Comparison of ENCODE assay signal across 25 cellular contexts in the genomic region with DNA sequence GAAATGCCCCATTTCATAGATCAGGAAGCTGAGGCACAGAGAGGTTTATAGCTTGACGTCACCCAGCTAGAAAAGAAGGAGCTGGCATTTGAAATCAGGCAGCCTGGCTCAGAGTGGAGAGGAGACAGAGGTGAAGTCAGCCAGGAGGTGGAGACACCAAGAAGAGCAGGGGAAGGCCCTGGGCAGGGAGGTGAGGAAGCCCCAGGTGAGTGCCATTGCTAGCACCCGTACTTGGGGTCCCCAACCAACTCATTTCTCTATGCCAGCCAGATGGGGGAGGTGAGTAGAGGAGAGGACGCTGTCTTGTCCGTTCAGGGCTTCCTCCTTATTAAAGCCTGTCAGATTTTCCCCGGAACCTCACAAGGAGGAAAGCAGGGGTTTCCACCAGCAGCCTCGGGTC.
DNase-seq lines count a peak whose midpoint lies in the region; ATAC-seq and TF ChIP-seq lines count a peak whose summit lies in the region.
"Had no signal": no experiment of that assay in that cellular context is flagged by ENCODE, and none has a peak within 500 bp of the region (broad histone marks: within the 10 kb centered on the region; RNA-seq: fewer than 3 reads in every experiment).

No MANE protein-coding gene starts in this region.

- WGBS in endodermal cell (ENCODE audit: insufficient coverage in 1 of 2, insufficient read length in 1 of 2), 2 experiments = 83 to 90% methylated on average over 2 to 6 of the region's 6 CpGs

- H3K4me1 Mint-ChIP-seq in endodermal cell = peaks cover 14% of the 10 kb centered on the region

- H3K27me3 Mint-ChIP-seq in endodermal cell (ENCODE audit: insufficient read depth) = peaks cover 4% of the 10 kb centered on the region
- H3K27me3 Mint-ChIP-seq: activated B cell treated with CpG ODN at 0.5 μM for 24 hours; activated CD4-positive, alpha-beta memory T cell treated with anti-CD3 and anti-CD28 coated beads for 36 hours had no signal

- no peak overlapping the region for H3K4me3 ChIP-seq in left ventricle myocardium inferior
- no peak overlapping the region for H3K4me3 ChIP-seq in NT2/D1 (ENCODE audit: insufficient read length, low read depth)
- no peak overlapping the region for H3K4me3 ChIP-seq in endodermal cell (ENCODE audit: low read length)
- H3K4me3 ChIP-seq in upper lobe of right lung = no peak overlapping the region
- H3K4me3 ChIP-seq: adrenal gland, body of pancreas, tibial nerve had no signal

- no peaks in the 10 kb centered on the region for H3K36me3 ChIP-seq in left ventricle myocardium inferior
- no peaks in the 10 kb centered on the region for H3K36me3 ChIP-seq in NT2/D1 (ENCODE audit: insufficient read depth, insufficient read length, low read length)
- H3K36me3 ChIP-seq in endodermal cell (ENCODE audit: control insufficient read depth, insufficient read depth, low read length) = no peaks in the 10 kb centered on the region
- H3K36me3 ChIP-seq in upper lobe of right lung = no peaks in the 10 kb centered on the region
- H3K36me3 ChIP-seq: adrenal gland, tibial nerve had no signal

- peaks cover 9% of the 10 kb centered on the region for H3K27me3 ChIP-seq in left ventricle myocardium inferior (ENCODE audit: low read depth)
- H3K27me3 ChIP-seq in NT2/D1 (ENCODE audit: insufficient read depth, insufficient read length) = peaks cover 2% of the 10 kb centered on the region
- H3K27me3 ChIP-seq in endodermal cell (ENCODE audit: control insufficient read depth, insufficient read depth, low read length, poor library complexity, severe bottlenecking) = peaks cover 4% of the 10 kb centered on the region
- H3K27me3 ChIP-seq in upper lobe of right lung = no peaks in the 10 kb centered on the region
- H3K27me3 ChIP-seq: adrenal gland, body of pancreas, tibial nerve had no signal

- H3K9me3 ChIP-seq in left ventricle myocardium inferior (replicated peaks) (no peaks in the 10 kb centered on the region), NT2/D1 (ENCODE audit: insufficient read depth, low read length) (no peaks in the 10 kb centered on the region), endodermal cell (ENCODE audit: control insufficient read depth, low read length) (no peaks in the 10 kb centered on the region), upper lobe of right lung (no peaks in the 10 kb centered on the region)
- H3K9me3 ChIP-seq: adrenal gland, body of pancreas, tibial nerve had no signal

- DNase-seq in cardiac septum (ENCODE audit: low spot score) (peak; percentile 55), left ventricle myocardium inferior (no peak), NT2/D1 (ENCODE audit: low read depth, low spot score) (no peak), endodermal cell (peak; percentile 49), upper lobe of right lung (peak; percentile 33), NOMO-1 treated with DMSO at 0.1 percent for 48 hours (lab: John Stamatoyannopoulos, UW; ENCODE audit: unreplicated experiment) (no peak), GM19238 (ENCODE audit: insufficient read length, low spot score) (no peak)
- DNase-seq: activated B cell treated with CpG ODN at 0.5 μM for 24 hours; activated CD4-positive, alpha-beta memory T cell treated with anti-CD3 and anti-CD28 coated beads for 36 hours; C1 segment of cervical spinal cord; DMS79; GF-D8; Kasumi-1; mesendoderm; MV-4-11; NCI-H510A; occipital lobe; SIG-M5 had no signal

- no peaks in the 10 kb centered on the region for H3K36me3 Mint-ChIP-seq in endodermal cell (ENCODE audit: low read depth)
- H3K36me3 Mint-ChIP-seq: activated CD4-positive, alpha-beta memory T cell treated with anti-CD3 and anti-CD28 coated beads for 36 hours had no signal

- H3K27ac Mint-ChIP-seq in endodermal cell = no peak overlapping the region
- H3K27ac Mint-ChIP-seq: activated B cell treated with CpG ODN at 0.5 μM for 24 hours; activated CD4-positive, alpha-beta memory T cell treated with anti-CD3 and anti-CD28 coated beads for 36 hours; activated T-helper 2 cell treated with anti-CD3 and anti-CD28 coated beads, Interferon-gamma antibody, Interleukin-2, Interleukin-4, amounts not matched to agents 10 μg/mL and 5 μg/mL and 100 μg/mL, durations not matched to agents 14 hours and 24 hours and 36 hours had no signal

- TF ChIP-seq CTCF in left ventricle myocardium inferior (IDR thresholded peaks at IDR 0.05; ENCODE audit: borderline replicate concordance) (no peak), endodermal cell (conservative IDR thresholded peaks at IDR 0.05) (no peak), upper lobe of right lung (IDR thresholded peaks at IDR 0.05) (no peak)

- ATAC-seq in upper lobe of right lung (no peak), HG02588 (IDR thresholded peaks at IDR 0.05; ENCODE audit: unreplicated experiment) (no peak)
- ATAC-seq: body of pancreas, HepG2, left lobe of liver had no signal

- no peaks in the 10 kb centered on the region for H3K9me3 Mint-ChIP-seq in endodermal cell
- H3K9me3 Mint-ChIP-seq: activated B cell treated with CpG ODN at 0.5 μM for 24 hours; activated CD4-positive, alpha-beta memory T cell treated with anti-CD3 and anti-CD28 coated beads for 36 hours; activated T-helper 2 cell treated with anti-CD3 and anti-CD28 coated beads, Interferon-gamma antibody, Interleukin-2, Interleukin-4, amounts not matched to agents 10 μg/mL and 5 μg/mL and 100 μg/mL, durations not matched to agents 14 hours and 24 hours and 36 hours had no signal

- H3K4me1 ChIP-seq in left ventricle myocardium inferior (no peaks in the 10 kb centered on the region), NT2/D1 (ENCODE audit: insufficient read depth, insufficient read length) (peaks cover 31% of the 10 kb centered on the region), endodermal cell (ENCODE audit: control insufficient read depth, insufficient read depth, low read length) (no peaks in the 10 kb centered on the region), upper lobe of right lung (peaks cover 3% of the 10 kb centered on the region)
- H3K4me1 ChIP-seq: body of pancreas had no signal

- intact Hi-C loops in cardiac septum (cut with DNase I) (no loop called here), left ventricle myocardium inferior (cut with micrococcal nuclease) (no loop called here), upper lobe of right lung (cut with DNase I) (no loop called here)

- peak overlapping the region; percentile 11 for H3K9ac ChIP-seq in NT2/D1 (ENCODE audit: insufficient read length, low read depth)
- H3K9ac ChIP-seq in endodermal cell (ENCODE audit: extremely low read depth, low read length, poor library complexity, severe bottlenecking) = no peak overlapping the region

- no peak overlapping the region for H3K4me3 Mint-ChIP-seq in endodermal cell
- H3K4me3 Mint-ChIP-seq: activated B cell treated with CpG ODN at 0.5 μM for 24 hours; activated CD4-positive, alpha-beta memory T cell treated with anti-CD3 and anti-CD28 coated beads for 36 hours had no signal

- H3K27ac ChIP-seq in left ventricle myocardium inferior (replicated peaks) (no peak overlapping the region), endodermal cell (ENCODE audit: low read depth, low read length) (peak overlapping the region; percentile 24), upper lobe of right lung (no peak overlapping the region)
- H3K27ac ChIP-seq: adrenal gland, body of pancreas, tibial nerve had no signal

Comparison
In these comparisons a context has a peak if more than half of its experiments do, and no peak if none do; other contexts are left out.
1. DNase-seq: peak in cardiac septum (single experiment), endodermal cell (single experiment) and upper lobe of right lung (single experiment); none in left ventricle myocardium inferior (single experiment), NT2/D1 (single experiment), NOMO-1 treated with DMSO at 0.1 percent for 48 hours (single experiment) and GM19238 (single experiment).